Comparison of ENCODE assay signal across 29 cellular contexts in the genomic region with DNA sequence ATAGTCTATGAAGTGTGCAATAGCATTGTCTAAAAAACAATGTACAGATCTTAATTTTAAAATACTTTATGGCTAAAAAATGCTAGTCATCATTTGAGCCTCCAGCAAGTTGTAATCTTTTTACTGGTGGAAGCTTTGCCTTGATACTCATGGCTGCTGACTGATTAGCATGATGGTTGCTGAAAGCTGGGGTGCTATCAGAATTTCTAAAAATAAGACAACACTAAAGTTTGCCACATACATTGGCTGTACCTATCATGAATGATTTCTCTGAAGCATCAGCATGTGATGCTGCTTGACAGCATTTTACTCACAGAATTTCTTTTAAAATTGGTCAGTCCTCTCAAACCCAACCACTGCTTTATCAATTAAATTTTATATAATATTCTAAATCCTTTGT.
"Had no signal": no experiment of that assay in that cellular context is flagged by ENCODE, and none has a peak within 500 bp of the region (broad histone marks: within the 10 kb centered on the region; RNA-seq: fewer than 3 reads in every experiment).

No MANE protein-coding gene starts in this region.

- FAIRE-seq: small intestine had no signal

- H3K4me1 ChIP-seq: psoas muscle, right lobe of liver, suprapubic skin, testis, transverse colon, upper lobe of right lung, uterus had no signal

- H3K27me3 ChIP-seq: neural progenitor cell, ovary, right lobe of liver, sigmoid colon, suprapubic skin, testis, tibial artery, transverse colon, upper lobe of right lung, uterus had no signal

- H3K36me3 ChIP-seq: ovary, uterus had no signal

- H3K9me3 Mint-ChIP-seq: natural killer cell; stimulated activated memory B cell treated with anti-CD40 and anti-IgM and Interleukin-4, amounts not matched to agents 10 μg/mL and 1 μg/mL and 100 μg/mL, for 72 hours; stimulated activated naive CD8-positive, alpha-beta T cell treated with anti-CD3 and anti-CD28 coated beads, Interleukin-15, amount 100 ng/mL, for 72 hours; type B pancreatic cell had no signal

- H3K9me3 ChIP-seq: ovary, psoas muscle, right lobe of liver, sigmoid colon, suprapubic skin, testis, tibial artery, transverse colon, upper lobe of right lung, uterus had no signal

- H3K27ac ChIP-seq: neural progenitor cell, ovary, parathyroid adenoma, psoas muscle, right lobe of liver, sigmoid colon, suprapubic skin, testis, tibial artery, transverse colon, upper lobe of right lung, uterus had no signal

- ATAC-seq: natural killer cell; psoas muscle; right cardiac atrium; right lobe of liver; stimulated activated memory B cell treated with anti-CD40 and anti-IgM and Interleukin-4, amounts not matched to agents 10 μg/mL and 1 μg/mL and 100 μg/mL, for 72 hours; stimulated activated naive CD8-positive, alpha-beta T cell treated with anti-CD3 and anti-CD28 coated beads, Interleukin-15, amount 100 ng/mL, for 72 hours; stimulated activated naive CD8-positive, alpha-beta T cell treated with anti-CD3 and anti-CD28 coated beads, Interleukin-15, Interleukin-2, amounts not matched to agents 100 U/mL and 50 U/mL, for 24 hours; upper lobe of right lung had no signal

- H3K27ac Mint-ChIP-seq: natural killer cell; nephron; neural progenitor cell; progenitor cell of endocrine pancreas; stimulated activated memory B cell treated with anti-CD40 and anti-IgM and Interleukin-4, amounts not matched to agents 10 μg/mL and 1 μg/mL and 100 μg/mL, for 72 hours; stimulated activated naive CD8-positive, alpha-beta T cell treated with anti-CD3 and anti-CD28 coated beads, Interleukin-15, amount 100 ng/mL, for 72 hours; type B pancreatic cell had no signal

- H3K4me3 Mint-ChIP-seq: natural killer cell; nephron; neural progenitor cell; stimulated activated memory B cell treated with anti-CD40 and anti-IgM and Interleukin-4, amounts not matched to agents 10 μg/mL and 1 μg/mL and 100 μg/mL, for 72 hours; stimulated activated naive CD8-positive, alpha-beta T cell treated with anti-CD3 and anti-CD28 coated beads, Interleukin-15, amount 100 ng/mL, for 72 hours; type B pancreatic cell had no signal

- H3K4me2 ChIP-seq: neural progenitor cell had no signal

- DNase-seq: natural killer cell; occipital lobe; ovary; posterior cingulate gyrus; psoas muscle; right cardiac atrium; right lobe of liver; sigmoid colon; stimulated activated CD4-positive, alpha-beta T cell treated with anti-CD3 and anti-CD28 coated beads, Interleukin-15, amount 100 ng/mL, for 24 hours; stimulated activated CD4-positive, alpha-beta T cell treated with anti-CD3 and anti-CD28 coated beads, Interleukin-2, amount 100 ng/mL, for 24 hours; stimulated activated CD4-positive, alpha-beta T cell treated with anti-CD3 and anti-CD28 coated beads, Interleukin-2, amount 100 ng/mL, for 48 hours; stimulated activated CD4-positive, alpha-beta T cell treated with anti-CD3 and anti-CD28 coated beads, Interleukin-4, amount 100 ng/mL, for 24 hours; stimulated activated naive CD4-positive, alpha-beta T cell; stimulated activated naive CD8-positive, alpha-beta T cell treated with anti-CD3 and anti-CD28 coated beads, Interleukin-15, amount 100 ng/mL, for 72 hours; stimulated activated naive CD8-positive, alpha-beta T cell treated with anti-CD3 and anti-CD28 coated beads, Interleukin-15, Interleukin-2, amounts not matched to agents 100 U/mL and 50 U/mL, for 24 hours; substantia nigra; testis; tibial artery; transverse colon; upper lobe of right lung; uterus had no signal

- H3K4me3 ChIP-seq: neural progenitor cell, ovary, psoas muscle, right lobe of liver, sigmoid colon, suprapubic skin, testis, tibial artery, transverse colon, upper lobe of right lung, uterus had no signal

- H3K9ac ChIP-seq: neural progenitor cell, parathyroid adenoma had no signal

- H2AFZ ChIP-seq: neural progenitor cell, parathyroid adenoma had no signal
